In the genomic region with DNA sequence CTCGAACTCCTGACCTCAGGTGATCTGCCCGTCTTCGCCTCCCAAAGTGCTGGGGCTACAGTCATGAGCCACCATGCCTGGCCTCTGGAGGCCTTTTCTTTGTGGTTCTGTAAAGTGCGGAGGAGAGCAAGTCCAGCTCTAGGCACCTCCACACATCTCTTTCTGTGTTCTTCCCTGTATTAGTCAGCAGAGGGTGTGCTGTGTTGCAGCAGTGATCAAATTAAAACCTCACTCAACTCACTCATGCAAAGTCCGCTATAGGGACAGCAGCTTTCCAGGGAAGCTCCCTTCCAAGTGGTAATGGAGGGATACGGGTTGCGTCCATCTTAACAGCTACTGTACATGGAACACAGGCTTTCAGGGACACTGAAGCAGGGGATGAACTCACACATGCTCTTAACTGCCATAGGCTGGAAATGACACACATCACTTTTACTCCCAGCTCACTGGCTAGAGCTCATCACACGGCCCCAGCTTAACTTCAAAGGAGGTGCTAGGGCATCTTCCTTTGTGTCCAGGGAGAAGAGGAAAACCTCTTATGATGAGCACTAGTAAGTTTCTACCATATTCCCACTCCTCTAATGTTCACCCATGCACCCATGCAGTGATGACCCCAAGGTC, we compare ENCODE assay signal across 12 cellular contexts. TPM values are rescaled to one million over a fixed set of nuclear protein-coding genes. Genes with fewer than 3 reads are reported as not detected.
A peak's percentile ranks its signal among the peaks of the same experiment; 100 is the strongest.
DNase-seq lines count a peak whose midpoint lies in the region; TF ChIP-seq lines count a peak whose summit lies in the region.
"Had no signal": no experiment of that assay in that cellular context is flagged by ENCODE, and none has a peak within 500 bp of the region (broad histone marks: within the 10 kb centered on the region; RNA-seq: fewer than 3 reads in every experiment).

No MANE protein-coding gene starts in this region.

- H3K79me1 ChIP-seq in H9 (ENCODE audit: insufficient read depth, low read depth, low read length, poor library complexity, severe bottlenecking) = no peaks in the 10 kb centered on the region

- in situ Hi-C loops in GM13976 (cut with MboI; ENCODE audit: low sequenced_read_pairs, unreplicated experiment) (no loop called here), HAP-1 (cut with MboI; ENCODE audit: low sequenced_read_pairs) (no loop called here)

- H3K9me3 ChIP-seq in H9 (ENCODE audit: control insufficient read depth, low read depth, low read length) = no peaks in the 10 kb centered on the region
- no peaks in the 10 kb centered on the region for H3K9me3 ChIP-seq in HAP-1
- H3K9me3 ChIP-seq: vagina had no signal

- H3K27me3 Mint-ChIP-seq in H9 (ENCODE audit: low read depth) = peaks cover 2% of the 10 kb centered on the region

- no peak overlapping the region for H2BK15ac ChIP-seq in H9 (ENCODE audit: low read depth, low read length)

- no peak overlapping the region for H3K4me3 Mint-ChIP-seq in H9
- H3K4me3 Mint-ChIP-seq: activated CD4-positive, alpha-beta memory T cell treated with anti-CD3 and anti-CD28 coated beads for 36 hours had no signal

- no peak overlapping the region for H2BK120ac ChIP-seq in H9 (ENCODE audit: low read depth, low read length, poor library complexity, severe bottlenecking)

- H3K9ac ChIP-seq in H9 (ENCODE audit: extremely low read depth, insufficient read length, low read length) = no peak overlapping the region

- no peak overlapping the region for H3K23ac ChIP-seq in H9 (ENCODE audit: insufficient read length, low read depth, low read length)

- H2BK12ac ChIP-seq in H9 (ENCODE audit: insufficient read length, low read depth, low read length) = no peak overlapping the region

- no peak overlapping the region for H3K27ac ChIP-seq in H9 (ENCODE audit: insufficient read length, low read depth, low read length)
- H3K27ac ChIP-seq: vagina had no signal

- H3K14ac ChIP-seq in H9 (ENCODE audit: insufficient read depth, low read length) = no peak overlapping the region

- H2AK5ac ChIP-seq in H9 (ENCODE audit: insufficient read length, low read length) = no peak overlapping the region

- H3K27me3 ChIP-seq in H9 (ENCODE audit: insufficient read depth, low read length) (no peaks in the 10 kb centered on the region), HAP-1 (ENCODE audit: low read depth) (no peaks in the 10 kb centered on the region; the same call in 1 of the 2 replicates)
- H3K27me3 ChIP-seq: vagina had no signal

- H2BK5ac ChIP-seq in H9 (ENCODE audit: insufficient read length, low read length) = no peak overlapping the region

- no peaks in the 10 kb centered on the region for H3K23me2 ChIP-seq in H9 (ENCODE audit: insufficient read length, low read depth, low read length, poor library complexity, severe bottlenecking)

- no peak overlapping the region for H3T11ph ChIP-seq in H9 (ENCODE audit: low read length)

- H4K20me1 ChIP-seq in H9 (ENCODE audit: control insufficient read depth, insufficient read depth, insufficient read length) = no peaks in the 10 kb centered on the region

- H3K36me3 ChIP-seq in HAP-1 (replicated peaks) = no peaks in the 10 kb centered on the region
- H3K36me3 ChIP-seq: vagina had no signal

- H3K4me1 ChIP-seq in H9 (ENCODE audit: insufficient read depth, low read length) (peaks cover 2% of the 10 kb centered on the region; the same call in 1 of the 2 replicates), HAP-1 (no peaks in the 10 kb centered on the region)

- WGBS in H9 (ENCODE audit: extremely low coverage, insufficient read length, low lambda C conversion rate) = no CpG with 5 or more reads among the region's 8 CpGs

- H3K4me3 ChIP-seq in HAP-1 = no peak overlapping the region
- H3K4me3 ChIP-seq: vagina had no signal

- no peaks in the 10 kb centered on the region for H3K79me2 ChIP-seq in H9 (ENCODE audit: insufficient read depth, low read length)

- peaks cover 3 to 7% of the 10 kb centered on the region in 2 experiments; a peak in 1 of 5 replicates for H3K9me3 Mint-ChIP-seq in H9
- H3K9me3 Mint-ChIP-seq: activated CD4-positive, alpha-beta memory T cell treated with anti-CD3 and anti-CD28 coated beads for 36 hours had no signal

- no peak overlapping the region for H3K56ac ChIP-seq in H9 (ENCODE audit: insufficient read length, low read depth, low read length)

- no peak overlapping the region for H4K91ac ChIP-seq in H9 (ENCODE audit: insufficient read length, low read depth, low read length)

- H2AFZ ChIP-seq in H9 (ENCODE audit: low read length) = no peak overlapping the region

- peak; percentile 13 for TF ChIP-seq CTCF in GM13976 (IDR thresholded peaks at IDR 0.05; ENCODE audit: borderline replicate concordance, control extremely low read depth, extremely low read depth, insufficient read depth, missing control alignments)
- peak; percentile 42; the same call in 2 of the 3 replicates for TF ChIP-seq CTCF in H9 (conservative IDR thresholded peaks at IDR 0.05)

- no peak overlapping the region for H4K8ac ChIP-seq in H9 (replicated peaks; ENCODE audit: insufficient read length, low read depth, low read length)

- no peak overlapping the region for H2BK20ac ChIP-seq in H9 (ENCODE audit: low read depth, low read length, poor library complexity, severe bottlenecking)

- no peak overlapping the region for H3K4me2 ChIP-seq in H9 (ENCODE audit: insufficient read depth, insufficient read length, low read length)

- H4K5ac ChIP-seq in H9 (ENCODE audit: insufficient read length, low read depth, low read length) = no peak overlapping the region

- peak; percentile 49 for DNase-seq in GM13976 (ENCODE audit: low spot score)
- peak; percentile 31 for DNase-seq in H9
- peak; percentile 12 for DNase-seq in RPMI7951 (ENCODE audit: low read depth)
- peak; percentile 19 for DNase-seq in kidney tubule cell (ENCODE audit: low spot score)
- DNase-seq in SW 1271 (lab: John Stamatoyannopoulos, UW) = no peak
- DNase-seq in NK-92 treated with Interleukin-12 subunit alpha and Interleukin-12 subunit beta, amount 100 ng/mL, for 24 hours (lab: John Stamatoyannopoulos, UW) = no peak
- DNase-seq in NCI-H1092 treated with DMSO at 0.1 percent for 48 hours (lab: John Stamatoyannopoulos, UW) = no peak
- DNase-seq in HAP-1 (ENCODE audit: low spot score in 2 of 2) = no peak
- DNase-seq: activated CD4-positive, alpha-beta memory T cell treated with anti-CD3 and anti-CD28 coated beads for 36 hours; kidney glomerular epithelial cell; NCI-H1048 had no signal

- H3K18ac ChIP-seq in H9 (ENCODE audit: insufficient read length, low read depth, low read length) = no peak overlapping the region

- H3K4me1 Mint-ChIP-seq in H9 = peaks cover 19 to 34% of the 10 kb centered on the region in 2 experiments

- no peaks in the 10 kb centered on the region for H3K36me3 Mint-ChIP-seq in H9 (ENCODE audit: insufficient read depth in 1 of 3, low read depth in 3 of 3)
- H3K36me3 Mint-ChIP-seq: activated CD4-positive, alpha-beta memory T cell treated with anti-CD3 and anti-CD28 coated beads for 36 hours had no signal

- H3K27ac Mint-ChIP-seq in H9 = no peak overlapping the region
- H3K27ac Mint-ChIP-seq: activated CD4-positive, alpha-beta memory T cell treated with anti-CD3 and anti-CD28 coated beads for 36 hours had no signal

- no peak overlapping the region for H3K4ac ChIP-seq in H9 (ENCODE audit: low read depth, low read length)

RNA-seq across cellular contexts. Expression of a gene that starts 36.0 kb away (rescaled TPM):
- 9.9 and 10.6 TPM in 2 replicates for total RNA-seq in H9 (2021)
- total RNA-seq in RPMI7951 (2014; rRNA removed; shearing (Covaris generic)) = 23.9 and 25.2 TPM in 2 replicates

RNA-seq across cellular contexts. Expression of a gene that starts 45.2 kb away (rescaled TPM):
- total RNA-seq in H9 (2021) = 233 and 240 TPM in 2 replicates
- 97.7 and 116 TPM in 2 replicates for total RNA-seq in RPMI7951 (2014; rRNA removed; shearing (Covaris generic))

Comparison
In these comparisons a context has a peak if more than half of its experiments do, and no peak if none do; other contexts are left out.
1. DNase-seq: peak in GM13976 (single experiment), H9 (single experiment), RPMI7951 (single experiment) and kidney tubule cell (single experiment); none in SW 1271 (0 of 2), NK-92 treated with Interleukin-12 subunit alpha and Interleukin-12 subunit beta, amount 100 ng/mL, for 24 hours (single experiment), NCI-H1092 treated with DMSO at 0.1 percent for 48 hours (single experiment) and HAP-1 (0 of 2).